In genomic region chr4:83231620-83232056, GRCh38 we compare ENCODE assay signal across 1 cellular context.
TF ChIP-seq lines count a peak whose summit lies in the region.

No MANE protein-coding gene starts in this region.

TF ChIP-seq in K562, 482 proteins besides CTCF, POLR2A, EP300 and RAD21 (continued from another document):
- no peak for TF ChIP-seq NFE2L1 (tag; IDR thresholded peaks at IDR 0.05; ENCODE audit: borderline replicate concordance, low read depth)
- TF ChIP-seq NUFIP1 (IDR thresholded peaks at IDR 0.05; ENCODE audit: partially characterized antibody), result no peak
- TF ChIP-seq MLLT1 (IDR thresholded peaks at IDR 0.05), result no peak
- TF ChIP-seq SRF (CRISPR knock-in tag; IDR thresholded peaks at IDR 0.05), result no peak
- TF ChIP-seq MED1 (CRISPR knock-in tag; IDR thresholded peaks at IDR 0.05; ENCODE audit: borderline replicate concordance), result no peak
- no peak for TF ChIP-seq ZNF311 (CRISPR knock-in tag; IDR thresholded peaks at IDR 0.05)
- TF ChIP-seq ZKSCAN8 (CRISPR knock-in tag; IDR thresholded peaks at IDR 0.05), result no peak
- TF ChIP-seq STAT5B (CRISPR knock-in tag; IDR thresholded peaks at IDR 0.05), result no peak
- peak in 1 of 2 experiments; percentile 61; a peak in 1 of 4 replicates for TF ChIP-seq ETV6 (IDR thresholded peaks at IDR 0.05; ENCODE audit: borderline replicate concordance in 1 of 2, low read depth in 2 of 2, low read length in 1 of 2)
- TF ChIP-seq ETV6 (CRISPR knock-in tag; IDR thresholded peaks at IDR 0.05; ENCODE audit: borderline replicate concordance), result no peak
- TF ChIP-seq CEBPG (CRISPR knock-in tag; IDR thresholded peaks at IDR 0.05), result no peak
- peak; percentile 21 to 84; a peak in 2 of 4 replicates for TF ChIP-seq CEBPG (tag; conservative IDR thresholded peaks at IDR 0.05 in 1 of 2, IDR thresholded peaks at IDR 0.05 in 1 of 2)
- no peak for TF ChIP-seq TGIF2 (CRISPR knock-in tag; IDR thresholded peaks at IDR 0.05)
- TF ChIP-seq HNRNPL (IDR thresholded peaks at IDR 0.05; ENCODE audit: low read depth, low read length), result no peak
- no peak for TF ChIP-seq ZNF24 (IDR thresholded peaks at IDR 0.05)
- peak; percentile 81 for TF ChIP-seq HMBOX1 (IDR thresholded peaks at IDR 0.05)
- TF ChIP-seq IRF1 (CRISPR knock-in tag; IDR thresholded peaks at IDR 0.05; ENCODE audit: borderline replicate concordance), result no peak
- TF ChIP-seq NR0B1 (IDR thresholded peaks at IDR 0.05; ENCODE audit: partially characterized antibody), result no peak
- TF ChIP-seq GABPA (tag; conservative IDR thresholded peaks at IDR 0.05; ENCODE audit: low read depth), result peak; percentile 48
- TF ChIP-seq ELF1 (tag; IDR thresholded peaks at IDR 0.05), result 0 out of 2 replicates have a peak, but pooled peaks have one; percentile 25
